19 cellular contexts compared by ENCODE assay signal in genomic region chr5:105554613-105555169, GRCh38.
"Had no signal": no experiment of that assay in that cellular context is flagged by ENCODE, and none has a peak within 500 bp of the region (broad histone marks: within the 10 kb centered on the region; RNA-seq: fewer than 3 reads in every experiment).

No MANE protein-coding gene starts in this region.

- H3K4me3 ChIP-seq: esophagus muscularis mucosa, prostate gland, right lobe of liver, spleen had no signal

- H3K4me3 Mint-ChIP-seq: activated B cell treated with CpG ODN at 0.5 μM for 24 hours; activated CD8-positive, alpha-beta T cell treated with anti-CD3 and anti-CD28 coated beads, Interleukin-2, amount 10 ng/mL, durations not matched to agents 7 days and 5 days; activated naive CD8-positive, alpha-beta T cell treated with anti-CD3 and anti-CD28 coated beads, Interleukin-2, amount 10 ng/mL, durations not matched to agents 7 days and 5 days; mesothelial cell of epicardium; nephron progenitor cell; stimulated activated naive CD8-positive, alpha-beta T cell treated with anti-CD3 and anti-CD28 coated beads, Interleukin-15, amount 100 ng/mL, for 72 hours; T-helper 17 cell; type B pancreatic cell had no signal

- H3K27me3 ChIP-seq: esophagus muscularis mucosa, foreskin keratinocyte, right lobe of liver, spleen had no signal

- H3K9me3 ChIP-seq: esophagus muscularis mucosa, prostate gland, right lobe of liver had no signal

- H3K4me1 Mint-ChIP-seq: activated B cell treated with CpG ODN at 0.5 μM for 24 hours; activated naive CD8-positive, alpha-beta T cell treated with anti-CD3 and anti-CD28 coated beads, Interleukin-2, amount 10 ng/mL, durations not matched to agents 7 days and 5 days; mesothelial cell of epicardium; nephron progenitor cell; stimulated activated naive CD8-positive, alpha-beta T cell treated with anti-CD3 and anti-CD28 coated beads, Interleukin-15, amount 100 ng/mL, for 72 hours; T-helper 17 cell had no signal

- H3K36me3 Mint-ChIP-seq: activated naive CD8-positive, alpha-beta T cell treated with anti-CD3 and anti-CD28 coated beads, Interleukin-2, amount 10 ng/mL, durations not matched to agents 7 days and 5 days; mesothelial cell of epicardium; type B pancreatic cell had no signal

- H3K27ac Mint-ChIP-seq: activated B cell treated with CpG ODN at 0.5 μM for 24 hours; activated CD8-positive, alpha-beta T cell treated with anti-CD3 and anti-CD28 coated beads, Interleukin-2, amount 10 ng/mL, durations not matched to agents 7 days and 5 days; activated naive CD8-positive, alpha-beta T cell treated with anti-CD3 and anti-CD28 coated beads, Interleukin-2, amount 10 ng/mL, durations not matched to agents 7 days and 5 days; mesothelial cell of epicardium; nephron progenitor cell; stimulated activated naive CD8-positive, alpha-beta T cell treated with anti-CD3 and anti-CD28 coated beads, Interleukin-15, amount 100 ng/mL, for 72 hours; T-helper 17 cell; type B pancreatic cell had no signal

- H3K4me1 ChIP-seq: foreskin keratinocyte, prostate gland, right lobe of liver, spleen had no signal

- H3K27me3 Mint-ChIP-seq: activated B cell treated with CpG ODN at 0.5 μM for 24 hours; activated naive CD8-positive, alpha-beta T cell treated with anti-CD3 and anti-CD28 coated beads, Interleukin-2, amount 10 ng/mL, durations not matched to agents 7 days and 5 days; stimulated activated naive CD8-positive, alpha-beta T cell treated with anti-CD3 and anti-CD28 coated beads, Interleukin-15, amount 100 ng/mL, for 72 hours; T-helper 17 cell; type B pancreatic cell had no signal

- H3K9me3 Mint-ChIP-seq: mesothelial cell of epicardium, nephron progenitor cell had no signal

- H3K36me3 ChIP-seq: esophagus muscularis mucosa, prostate gland, right lobe of liver, spleen had no signal

- DNase-seq: activated B cell treated with CpG ODN at 0.5 μM for 24 hours; activated CD4-positive, alpha-beta T cell treated with anti-CD3 and anti-CD28 coated beads for 48 hours; activated CD8-positive, alpha-beta T cell treated with anti-CD3 and anti-CD28 coated beads, Interleukin-2, amount 10 ng/mL, durations not matched to agents 7 days and 5 days; activated naive CD8-positive, alpha-beta T cell treated with anti-CD3 and anti-CD28 coated beads, Interleukin-2, amount 10 ng/mL, durations not matched to agents 7 days and 5 days; anterior cingulate cortex; caudate nucleus; cortex of kidney; effector CD4-positive, alpha-beta T cell; foreskin keratinocyte; kidney glomerular epithelial cell; nephron progenitor cell; right lobe of liver; spleen; stimulated activated naive CD8-positive, alpha-beta T cell treated with anti-CD3 and anti-CD28 coated beads, Interleukin-15, amount 100 ng/mL, for 72 hours; T-helper 17 cell had no signal

- H3K27ac ChIP-seq: esophagus muscularis mucosa, foreskin keratinocyte, prostate gland, right lobe of liver, spleen had no signal
